In genomic region chr11:114168691-114169090, GRCh38 we compare ENCODE assay signal across 10 cellular contexts.
DNase-seq lines count a peak whose midpoint lies in the region; ATAC-seq and TF ChIP-seq lines count a peak whose summit lies in the region.
"Had no signal": no experiment of that assay in that cellular context is flagged by ENCODE, and none has a peak within 500 bp of the region (broad histone marks: within the 10 kb centered on the region; RNA-seq: fewer than 3 reads in every experiment).

No MANE protein-coding gene starts in this region.

- H3K27ac ChIP-seq in lung (ENCODE audit: low read depth in 1 of 2, low read length in 1 of 2) (peak overlapping the region; percentile 85 to 97), thoracic aorta (peak overlapping the region; percentile 97 to 99)

- 66 to 68% methylated on average over 1 of the region's 1 CpG for WGBS in lung, 2 donors

- H3K27me3 Mint-ChIP-seq in activated CD4-positive, alpha-beta T cell treated with anti-CD3 and anti-CD28 coated beads, Interleukin-2, amount 10 ng/mL, durations not matched to agents 7 days and 5 days = no peaks in the 10 kb centered on the region
- no peaks in the 10 kb centered on the region for H3K27me3 Mint-ChIP-seq in T-helper 17 cell

- peaks cover 12% of the 10 kb centered on the region for H3K36me3 Mint-ChIP-seq in activated CD4-positive, alpha-beta T cell treated with anti-CD3 and anti-CD28 coated beads, Interleukin-2, amount 10 ng/mL, durations not matched to agents 7 days and 5 days (ENCODE audit: low read depth)
- no peaks in the 10 kb centered on the region for H3K36me3 Mint-ChIP-seq in T-helper 17 cell (ENCODE audit: low read depth)

- H3K36me3 ChIP-seq in lung (ENCODE audit: control insufficient read depth in 2 of 2, insufficient read depth in 2 of 2, low read length in 2 of 2) = peaks cover 0 to 8% of the 10 kb centered on the region in 2 donors
- no peaks in the 10 kb centered on the region for H3K36me3 ChIP-seq in thoracic aorta
- H3K36me3 ChIP-seq: pancreas had no signal

- H3K9me3 Mint-ChIP-seq in activated CD4-positive, alpha-beta T cell treated with anti-CD3 and anti-CD28 coated beads, Interleukin-2, amount 10 ng/mL, durations not matched to agents 7 days and 5 days = no peaks in the 10 kb centered on the region

- H3K4me3 ChIP-seq in lung (no peak overlapping the region), thoracic aorta (no peak overlapping the region)
- H3K4me3 ChIP-seq: pancreas had no signal

- H3K4me1 Mint-ChIP-seq in activated CD4-positive, alpha-beta T cell treated with anti-CD3 and anti-CD28 coated beads, Interleukin-2, amount 10 ng/mL, durations not matched to agents 7 days and 5 days = peaks cover 93% of the 10 kb centered on the region
- H3K4me1 Mint-ChIP-seq in T-helper 17 cell = peaks cover 76% of the 10 kb centered on the region

- peak; percentile 10 for ATAC-seq in T-helper 17 cell
- no peak for ATAC-seq in lung (ENCODE audit: insufficient read depth, low FRiP score)
- no peak for ATAC-seq in thoracic aorta (ENCODE audit: insufficient number of reproducible peaks, low FRiP score, low read depth)

- peak; percentile 17 for DNase-seq in activated CD4-positive, alpha-beta T cell treated with anti-CD3 and anti-CD28 coated beads, Interleukin-2, amount 10 ng/mL, durations not matched to agents 7 days and 5 days
- DNase-seq in activated CD4-positive, alpha-beta T cell treated with anti-CD3 and anti-CD28 coated beads for 48 hours = no peak
- DNase-seq in T-helper 17 cell = no peak
- no peak for DNase-seq in lung (ENCODE audit: low spot score)
- DNase-seq in thoracic aorta (ENCODE audit: low spot score) = no peak
- DNase-seq in stimulated activated CD4-positive, alpha-beta T cell treated with anti-CD3 and anti-CD28 coated beads, Interleukin-2, amount 100 ng/mL, for 48 hours = no peak
- no peak for DNase-seq in SIG-M5 treated with dmso at 0.1 percent for 504 hours (lab: John Stamatoyannopoulos, UW; ENCODE audit: unreplicated experiment)
- no peak for DNase-seq in hippocampal formation (lab: John Stamatoyannopoulos, UW)
- DNase-seq: hypothalamus, pancreas had no signal

- H3K27ac Mint-ChIP-seq in activated CD4-positive, alpha-beta T cell treated with anti-CD3 and anti-CD28 coated beads, Interleukin-2, amount 10 ng/mL, durations not matched to agents 7 days and 5 days = peak overlapping the region; percentile 78
- peak overlapping the region; percentile 51 for H3K27ac Mint-ChIP-seq in T-helper 17 cell

- no peak overlapping the region for H3K4me3 Mint-ChIP-seq in activated CD4-positive, alpha-beta T cell treated with anti-CD3 and anti-CD28 coated beads, Interleukin-2, amount 10 ng/mL, durations not matched to agents 7 days and 5 days
- H3K4me3 Mint-ChIP-seq in T-helper 17 cell = peak overlapping the region; percentile 70

- H3K27me3 ChIP-seq in lung (ENCODE audit: control insufficient read depth, insufficient read depth) = no peaks in the 10 kb centered on the region
- no peaks in the 10 kb centered on the region for H3K27me3 ChIP-seq in thoracic aorta (replicated peaks; ENCODE audit: insufficient read depth)
- H3K27me3 ChIP-seq: pancreas had no signal

- no peak for TF ChIP-seq CTCF in lung (IDR thresholded peaks at IDR 0.05; ENCODE audit: control extremely low read depth, extremely low read depth)
- TF ChIP-seq CTCF in thoracic aorta (IDR thresholded peaks at IDR 0.05) = no peak

- H3K9me3 ChIP-seq in T-helper 17 cell (ENCODE audit: control insufficient read depth, low read length, poor library complexity, severe bottlenecking) = no peaks in the 10 kb centered on the region
- no peaks in the 10 kb centered on the region for H3K9me3 ChIP-seq in lung (ENCODE audit: control insufficient read depth in 2 of 2, insufficient read depth in 1 of 2, low read length in 1 of 2)
- H3K9me3 ChIP-seq in thoracic aorta = no peaks in the 10 kb centered on the region
- H3K9me3 ChIP-seq: pancreas had no signal

- peaks cover 65 to 73% of the 10 kb centered on the region in 2 donors for H3K4me1 ChIP-seq in lung (ENCODE audit: control insufficient read depth in 2 of 2, insufficient read depth in 2 of 2, low read length in 2 of 2)
- H3K4me1 ChIP-seq in thoracic aorta (ENCODE audit: control insufficient read depth in 1 of 2, low read depth in 2 of 2) = peaks cover 96 to 98% of the 10 kb centered on the region in 2 donors

- CTCF ChIA-PET in activated CD4-positive, alpha-beta T cell treated with anti-CD3 and anti-CD28 coated beads, Interleukin-2, amount 10 ng/mL, durations not matched to agents 7 days and 5 days (lab: Charles Lee) = interaction anchor here (0.6 to 2.8 kb wide), 4 partner anchors 10 to 37 kb away, joined by 3 to 9 read pairs (median 6); no protein-coding TSS in a partner anchor

- POLR2A ChIA-PET in activated CD4-positive, alpha-beta T cell treated with anti-CD3 and anti-CD28 coated beads, Interleukin-2, amount 10 ng/mL, durations not matched to agents 7 days and 5 days (lab: Charles Lee) = no interaction called here
